20 cellular contexts compared by ENCODE assay signal in genomic region chr3:133992951-133993595, GRCh38. TPM values are rescaled to one million over a fixed set of nuclear protein-coding genes. Genes with fewer than 3 reads are reported as not detected.
DNase-seq lines count a peak whose midpoint lies in the region; ATAC-seq and TF ChIP-seq lines count a peak whose summit lies in the region.
"Had no signal": no experiment of that assay in that cellular context is flagged by ENCODE, and none has a peak within 500 bp of the region (broad histone marks: within the 10 kb centered on the region; RNA-seq: fewer than 3 reads in every experiment).

No MANE protein-coding gene starts in this region.

- ATAC-seq in psoas muscle, result no peak
- ATAC-seq: GM12878 had no signal

- no peaks in the 10 kb centered on the region for H3K9me3 Mint-ChIP-seq in osteocyte (ENCODE audit: unreplicated experiment)

- no peak overlapping the region for H3K27ac ChIP-seq in psoas muscle
- H3K27ac ChIP-seq: A549, Peyer's patch, SJCRH30 had no signal

- no peaks in the 10 kb centered on the region for H3K4me1 ChIP-seq in psoas muscle
- H3K4me1 ChIP-seq: A549, BE2C, Peyer's patch had no signal

- H3K36me3 ChIP-seq in psoas muscle (ENCODE audit: insufficient read depth in 1 of 2, low read depth in 1 of 2), result no peaks in the 10 kb centered on the region
- H3K36me3 ChIP-seq: BE2C, Peyer's patch, SJCRH30 had no signal

- TF ChIP-seq CTCF in osteocyte (IDR thresholded peaks at IDR 0.05), result no peak
- TF ChIP-seq CTCF in psoas muscle (IDR thresholded peaks at IDR 0.05), result no peak

- DNase-seq in activated CD8-positive, alpha-beta memory T cell treated with anti-CD3 and anti-CD28 coated beads, Interleukin-2, amount 50 U/mL, for 48 hours, result peak; percentile 32
- no peak for DNase-seq in activated CD8-positive, alpha-beta memory T cell treated with anti-CD3 and anti-CD28 coated beads, Interleukin-2, amount 50 U/mL, for 4 hours
- DNase-seq in amniotic epithelial cell (ENCODE audit: low read depth), result peak; percentile 35
- DNase-seq in islet precursor cell, result peak; percentile 35
- DNase-seq in osteocyte (ENCODE audit: extremely low spot score, unreplicated experiment), result no peak
- DNase-seq in NCI-H526 (lab: John Stamatoyannopoulos, UW), result no peak
- DNase-seq in psoas muscle, result no peak
- DNase-seq in activated CD4-positive, alpha-beta T cell treated with anti-CD3 and anti-CD28 coated beads, Interleukin-2, amount 50 U/mL, for 1 hour, result no peak
- DNase-seq: BE2C, DND-41, Karpas-422, NCI-H1436 treated with DMSO at 0.1 percent for 48 hours, NCI-H2029, NCI-H2171 treated with DMSO at 0.1 percent for 48 hours, NCI-H524 treated with DMSO at 0.1 percent for 48 hours, Peyer's patch, SJCRH30 had no signal

- peaks cover 33% of the 10 kb centered on the region for H3K4me1 Mint-ChIP-seq in osteocyte (ENCODE audit: unreplicated experiment)

- H3K4me3 Mint-ChIP-seq in osteocyte (ENCODE audit: unreplicated experiment), result no peak overlapping the region

- H3K27me3 ChIP-seq in psoas muscle (ENCODE audit: insufficient read depth in 3 of 3, low read length in 2 of 3), result no peaks in the 10 kb centered on the region
- H3K27me3 ChIP-seq: BE2C, Peyer's patch, SJCRH30 had no signal

- no peaks in the 10 kb centered on the region for H3K9me3 ChIP-seq in psoas muscle
- H3K9me3 ChIP-seq: A549, BE2C, Peyer's patch, SJCRH30 had no signal

- no peaks in the 10 kb centered on the region for H3K27me3 Mint-ChIP-seq in osteocyte (ENCODE audit: unreplicated experiment)

- H3K27ac Mint-ChIP-seq in osteocyte (ENCODE audit: unreplicated experiment), result peak overlapping the region; percentile 35

- WGBS in psoas muscle, 3 donors, result 52 to 74% (median 66%) methylated on average over 10 of the region's 10 CpGs

- no peaks in the 10 kb centered on the region for H3K36me3 Mint-ChIP-seq in osteocyte (ENCODE audit: unreplicated experiment)

- H3K4me3 ChIP-seq in psoas muscle, result no peak overlapping the region
- H3K4me3 ChIP-seq: A549, GM12878, Peyer's patch, SJCRH30 had no signal

- intact Hi-C loops in psoas muscle (cut with DNase I), result no loop called here

RNA-seq across cellular contexts. Expression of gene SLCO2A1, which starts 36.7 kb away (rescaled TPM):
- 9.8 and 10.7 TPM in 2 replicates for total RNA-seq in osteocyte
- 1 to 10 TPM; 3.7 to 5.2 (median 4.4) TPM for total RNA-seq in psoas muscle
- 1 to 10 TPM in 2 of 3 donors, under 1 TPM in 1; 0.72 to 2.4 (median 1.4) TPM for polyA plus RNA-seq in psoas muscle
- total RNA-seq: OCI-LY7, SJCRH30 had no signal
- polyA plus RNA-seq: GM12878 had no signal

Comparison
In these comparisons a context has a peak if more than half of its experiments do, and no peak if none do; other contexts are left out.
1. DNase-seq: peak in activated CD8-positive, alpha-beta memory T cell treated with anti-CD3 and anti-CD28 coated beads, Interleukin-2, amount 50 U/mL, for 48 hours (single experiment), amniotic epithelial cell (single experiment) and islet precursor cell (single experiment); none in activated CD8-positive, alpha-beta memory T cell treated with anti-CD3 and anti-CD28 coated beads, Interleukin-2, amount 50 U/mL, for 4 hours (single experiment), osteocyte (single experiment), NCI-H526 (0 of 2), psoas muscle (0 of 2) and activated CD4-positive, alpha-beta T cell treated with anti-CD3 and anti-CD28 coated beads, Interleukin-2, amount 50 U/mL, for 1 hour (single experiment).